8 cellular contexts compared by ENCODE assay signal in genomic region chr11:118194835-118195627, GRCh38. TPM values are rescaled to one million over a fixed set of nuclear protein-coding genes. Genes with fewer than 3 reads are reported as not detected.
A peak's percentile ranks its signal among the peaks of the same experiment; 100 is the strongest.
DNase-seq lines count a peak whose midpoint lies in the region; ATAC-seq and TF ChIP-seq lines count a peak whose summit lies in the region.

No MANE protein-coding gene starts in this region.

- DNase-seq in Ammon's horn (ENCODE audit: low spot score), result peak; percentile 90
- DNase-seq in NCI-H2107 treated with DMSO at 0.1 percent for 48 hours (lab: John Stamatoyannopoulos, UW; ENCODE audit: unreplicated experiment), result peak; percentile 86
- DNase-seq in epithelial cell of esophagus (ENCODE audit: low read depth), result peak; percentile 98
- DNase-seq in mucosa of gallbladder (ENCODE audit: low spot score), result peak; percentile 93
- DNase-seq in activated effector memory CD4-positive, alpha-beta T cell treated with anti-CD3 and anti-CD28 coated beads, Interleukin-2, amount 50 U/mL, for 16 hours, result no peak
- no peak for DNase-seq in SHP77 (lab: John Stamatoyannopoulos, UW)

- ATAC-seq in GM18868 (IDR thresholded peaks at IDR 0.05; ENCODE audit: unreplicated experiment) (no peak), GM21717 (IDR thresholded peaks at IDR 0.05; ENCODE audit: unreplicated experiment) (no peak)

- TF ChIP-seq CTCF in epithelial cell of esophagus (IDR thresholded peaks at IDR 0.05; ENCODE audit: insufficient read depth, low read depth, low read length, missing control alignments), result no peak

- H3K4me3 ChIP-seq in epithelial cell of esophagus (ENCODE audit: low read length), result no peak overlapping the region

RNA-seq across cellular contexts. Expression of gene SCN2B, which starts 18.6 kb away (rescaled TPM):
- 0.69 TPM for total RNA-seq in mucosa of gallbladder

RNA-seq across cellular contexts. Expression of gene JAML, which starts 29.8 kb away (rescaled TPM):
- 12.9 TPM for total RNA-seq in mucosa of gallbladder

RNA-seq across cellular contexts. Expression of gene SCN4B, which starts 42.4 kb away (rescaled TPM):
- total RNA-seq in mucosa of gallbladder, result 3.5 TPM

RNA-seq across cellular contexts. Expression of gene MPZL3, which starts 57.1 kb away (rescaled TPM):
- total RNA-seq in mucosa of gallbladder, result 23.2 TPM

Comparison
In these comparisons a context has a peak if more than half of its experiments do, and no peak if none do; other contexts are left out.
1. DNase-seq: peak in Ammon's horn (single experiment), NCI-H2107 treated with DMSO at 0.1 percent for 48 hours (single experiment), epithelial cell of esophagus (single experiment) and mucosa of gallbladder (single experiment); none in activated effector memory CD4-positive, alpha-beta T cell treated with anti-CD3 and anti-CD28 coated beads, Interleukin-2, amount 50 U/mL, for 16 hours (single experiment) and SHP77 (0 of 2).